Comparison of ENCODE assay signal across 38 cellular contexts in genomic region chr2:203200866-203201265, GRCh38.
"Had no signal": no experiment of that assay in that cellular context is flagged by ENCODE, and none has a peak within 500 bp of the region (broad histone marks: within the 10 kb centered on the region; RNA-seq: fewer than 3 reads in every experiment).

No MANE protein-coding gene starts in this region.

- H3K9me3 ChIP-seq: adrenal gland had no signal

- H3K9me3 Mint-ChIP-seq: activated CD4-positive, alpha-beta memory T cell treated with anti-CD3 and anti-CD28 coated beads for 36 hours; activated CD4-positive, alpha-beta T cell treated with anti-CD3 and anti-CD28 coated beads, Interleukin-2, amount 10 ng/mL, durations not matched to agents 7 days and 5 days; activated CD8-positive, alpha-beta T cell treated with anti-CD3 and anti-CD28 coated beads for 36 hours; activated naive CD4-positive, alpha-beta T cell treated with anti-CD3 and anti-CD28 coated beads for 36 hours; activated naive CD4-positive, alpha-beta T cell treated with anti-CD3 and anti-CD28 coated beads, Interleukin-2, amount 50 U/mL, for 72 hours; activated naive CD8-positive, alpha-beta T cell treated with anti-CD3 and anti-CD28 coated beads for 36 hours; activated T-cell treated with anti-CD3 and anti-CD28 coated beads, Interleukin-2, amount 50 U/mL, for 4 hours; activated T-cell treated with anti-CD3 and anti-CD28 coated beads, Interleukin-2, amount 50 U/mL, for 72 hours; activated T-helper 1 cell treated with anti-CD3 and anti-CD28 coated beads, Interleukin-12 subunit alpha, Interleukin-12 subunit beta, Interleukin-2, Interleukin-4 antibody, amounts not matched to agents 30 ng/mL and 10 ng/mL and 1 ng/mL, durations not matched to agents 14 hours and 24 hours and 36 hours; activated T-helper 17 cell treated with anti-CD3 and anti-CD28 coated beads, Interleukin-2, amount 50 U/mL, for 72 hours; brain; central memory CD8-positive, alpha-beta T cell; T-helper 1 cell treated with Interleukin-12 subunit alpha and Interleukin-12 subunit beta and Interleukin-4 antibody, amounts not matched to agents 30 μg/mL and 1 μg/mL, for 36 hours; T-helper 2 cell treated with Interferon-gamma antibody and Interleukin-4, amounts not matched to agents 5 μg/mL and 100 μg/mL, for 36 hours had no signal

- H3K4me1 Mint-ChIP-seq: activated CD4-positive, alpha-beta T cell treated with anti-CD3 and anti-CD28 coated beads for 36 hours; activated CD4-positive, alpha-beta T cell treated with anti-CD3 and anti-CD28 coated beads, Interleukin-2, amount 10 ng/mL, durations not matched to agents 7 days and 5 days; activated naive CD8-positive, alpha-beta T cell treated with anti-CD3 and anti-CD28 coated beads for 36 hours; activated T-helper 17 cell treated with anti-CD3 and anti-CD28 coated beads, Interleukin-2, amount 50 U/mL, for 72 hours; brain; central memory CD8-positive, alpha-beta T cell; WTC11 had no signal

- H3K4me3 ChIP-seq: adrenal gland, cardiac muscle cell had no signal

- H3K27me3 Mint-ChIP-seq: activated CD4-positive, alpha-beta memory T cell treated with anti-CD3 and anti-CD28 coated beads for 36 hours; activated CD4-positive, alpha-beta T cell treated with anti-CD3 and anti-CD28 coated beads for 36 hours; activated CD4-positive, alpha-beta T cell treated with anti-CD3 and anti-CD28 coated beads, Interleukin-2, amount 10 ng/mL, durations not matched to agents 7 days and 5 days; activated CD8-positive, alpha-beta T cell treated with anti-CD3 and anti-CD28 coated beads for 36 hours; activated naive CD8-positive, alpha-beta T cell treated with anti-CD3 and anti-CD28 coated beads for 36 hours; activated T-helper 17 cell treated with anti-CD3 and anti-CD28 coated beads, Interleukin-2, amount 50 U/mL, for 72 hours; brain; central memory CD8-positive, alpha-beta T cell had no signal

- DNase-seq: activated CD4-positive, alpha-beta memory T cell treated with anti-CD3 and anti-CD28 coated beads for 36 hours; activated CD4-positive, alpha-beta T cell treated with anti-CD3 and anti-CD28 coated beads for 1 hour; activated CD4-positive, alpha-beta T cell treated with anti-CD3 and anti-CD28 coated beads for 36 hours; activated CD4-positive, alpha-beta T cell treated with anti-CD3 and anti-CD28 coated beads for 48 hours; activated CD4-positive, alpha-beta T cell treated with anti-CD3 and anti-CD28 coated beads, Interleukin-2, amount 10 ng/mL, durations not matched to agents 7 days and 5 days; activated CD4-positive, CD25-positive, alpha-beta regulatory T cell; activated CD8-positive, alpha-beta memory T cell treated with anti-CD3 and anti-CD28 coated beads, Interleukin-2, amount 50 U/mL, for 4 hours; activated CD8-positive, alpha-beta T cell treated with anti-CD3 and anti-CD28 coated beads for 36 hours; activated effector memory CD4-positive, alpha-beta T cell treated with anti-CD3 and anti-CD28 coated beads, Interleukin-2, amount 50 U/mL, for 16 hours; activated gamma-delta T cell treated with Interleukin-2 at 50 U/mL for 16 hours; activated naive CD4-positive, alpha-beta T cell; activated naive CD4-positive, alpha-beta T cell treated with anti-CD3 and anti-CD28 coated beads for 36 hours; activated naive CD4-positive, alpha-beta T cell treated with anti-CD3 and anti-CD28 coated beads, Interleukin-2, amount 50 U/mL, for 16 hours; activated naive CD8-positive, alpha-beta T cell treated with anti-CD3 and anti-CD28 coated beads for 36 hours; activated T-cell treated with anti-CD3 and anti-CD28 coated beads for 4 hours; activated T-cell treated with anti-CD3 and anti-CD28 coated beads, Interleukin-2, amount 50 U/mL, for 1 hour; activated T-cell treated with anti-CD3 and anti-CD28 coated beads, Interleukin-2, amount 50 U/mL, for 4 hours; activated T-cell treated with anti-CD3 and anti-CD28 coated beads, Interleukin-2, amount 50 U/mL, for 72 hours; adrenal gland; amniotic stem cell; aorta; caudate nucleus; cerebellar nuclear complex; T-helper 1 cell; T-helper 2 cell; T-helper 9 cell; WERI-Rb-1 had no signal

- H3K27me3 ChIP-seq: adrenal gland, cardiac muscle cell had no signal

- H3K4me3 Mint-ChIP-seq: activated CD4-positive, alpha-beta memory T cell treated with anti-CD3 and anti-CD28 coated beads for 36 hours; activated CD4-positive, alpha-beta T cell treated with anti-CD3 and anti-CD28 coated beads for 36 hours; activated CD4-positive, alpha-beta T cell treated with anti-CD3 and anti-CD28 coated beads, Interleukin-2, amount 10 ng/mL, durations not matched to agents 7 days and 5 days; activated CD8-positive, alpha-beta T cell treated with anti-CD3 and anti-CD28 coated beads for 36 hours; activated naive CD4-positive, alpha-beta T cell treated with anti-CD3 and anti-CD28 coated beads for 36 hours; activated naive CD8-positive, alpha-beta T cell treated with anti-CD3 and anti-CD28 coated beads for 36 hours; activated T-cell treated with anti-CD3 and anti-CD28 coated beads, Interleukin-2, amount 50 U/mL, for 4 hours; activated T-cell treated with anti-CD3 and anti-CD28 coated beads, Interleukin-2, amount 50 U/mL, for 72 hours; activated T-helper 1 cell treated with anti-CD3 and anti-CD28 coated beads, Interleukin-12 subunit alpha, Interleukin-12 subunit beta, Interleukin-2, Interleukin-4 antibody, amounts not matched to agents 30 ng/mL and 10 ng/mL and 1 ng/mL, durations not matched to agents 14 hours and 24 hours and 36 hours; activated T-helper 17 cell treated with anti-CD3 and anti-CD28 coated beads, Interleukin-2, amount 50 U/mL, for 72 hours; brain; central memory CD8-positive, alpha-beta T cell; T-helper 1 cell treated with Interleukin-12 subunit alpha and Interleukin-12 subunit beta and Interleukin-4 antibody, amounts not matched to agents 30 μg/mL and 1 μg/mL, for 36 hours; T-helper 2 cell treated with Interferon-gamma antibody and Interleukin-4, amounts not matched to agents 5 μg/mL and 100 μg/mL, for 36 hours; WTC11 had no signal

- H3K27ac Mint-ChIP-seq: activated CD4-positive, alpha-beta memory T cell treated with anti-CD3 and anti-CD28 coated beads for 36 hours; activated CD4-positive, alpha-beta T cell treated with anti-CD3 and anti-CD28 coated beads for 36 hours; activated CD4-positive, alpha-beta T cell treated with anti-CD3 and anti-CD28 coated beads, Interleukin-2, amount 10 ng/mL, durations not matched to agents 7 days and 5 days; activated CD8-positive, alpha-beta T cell treated with anti-CD3 and anti-CD28 coated beads for 36 hours; activated naive CD4-positive, alpha-beta T cell treated with anti-CD3 and anti-CD28 coated beads for 36 hours; activated naive CD4-positive, alpha-beta T cell treated with anti-CD3 and anti-CD28 coated beads, Interleukin-2, amount 50 U/mL, for 72 hours; activated naive CD8-positive, alpha-beta T cell treated with anti-CD3 and anti-CD28 coated beads for 36 hours; activated T-cell treated with anti-CD3 and anti-CD28 coated beads, Interleukin-2, amount 50 U/mL, for 72 hours; activated T-helper 1 cell treated with anti-CD3 and anti-CD28 coated beads, Interleukin-12 subunit alpha, Interleukin-12 subunit beta, Interleukin-2, Interleukin-4 antibody, amounts not matched to agents 30 ng/mL and 10 ng/mL and 1 ng/mL, durations not matched to agents 14 hours and 24 hours and 36 hours; activated T-helper 17 cell treated with anti-CD3 and anti-CD28 coated beads, Interleukin-2, amount 50 U/mL, for 72 hours; brain; T-helper 1 cell treated with Interleukin-12 subunit alpha and Interleukin-12 subunit beta and Interleukin-4 antibody, amounts not matched to agents 30 μg/mL and 1 μg/mL, for 36 hours; T-helper 2 cell treated with Interferon-gamma antibody and Interleukin-4, amounts not matched to agents 5 μg/mL and 100 μg/mL, for 36 hours; WTC11 had no signal

- H3K36me3 ChIP-seq: WERI-Rb-1 had no signal

- FAIRE-seq: bronchial epithelial cell, TTC549 had no signal

- H3K27ac ChIP-seq: adrenal gland, cardiac muscle cell, WERI-Rb-1 had no signal

- H3K4me1 ChIP-seq: adrenal gland had no signal
